Comparison of ENCODE assay signal across 23 cellular contexts in genomic region chr6:26514984-26515383, GRCh38. TPM values are rescaled to one million over a fixed set of nuclear protein-coding genes. Genes with fewer than 3 reads are reported as not detected.
DNase-seq lines count a peak whose midpoint lies in the region; ATAC-seq, FAIRE-seq and TF ChIP-seq lines count a peak whose summit lies in the region.
"Had no signal": no experiment of that assay in that cellular context is flagged by ENCODE, and none has a peak within 500 bp of the region (broad histone marks: within the 10 kb centered on the region; RNA-seq: fewer than 3 reads in every experiment).

No MANE protein-coding gene starts in this region.

- 0 out of 2 replicates have a peak, but pooled peaks cover 2% of the 10 kb centered on the region for H3K23me2 ChIP-seq in H1 (ENCODE audit: low read depth, low read length)

- H3K23ac ChIP-seq in H1 (ENCODE audit: insufficient read length) (no peak overlapping the region), neuronal stem cell (ENCODE audit: low read depth, low read length, poor library complexity) (no peak overlapping the region)

- no peak overlapping the region for H2AK5ac ChIP-seq in H1 (ENCODE audit: low read depth, low read length)
- H2AK5ac ChIP-seq in neuronal stem cell (ENCODE audit: low read depth, low read length), result no peak overlapping the region

- TF ChIP-seq RAD21 in H1 (IDR thresholded peaks at IDR 0.05 in 1 of 2, conservative IDR thresholded peaks at IDR 0.05 in 1 of 2; ENCODE audit: low read depth in 2 of 2, low read length in 2 of 2), result no peak

- H3K79me2 ChIP-seq in GM23338 (replicated peaks; ENCODE audit: insufficient read depth) (no peaks in the 10 kb centered on the region), H1 (ENCODE audit: control insufficient read depth in 1 of 2, insufficient read depth in 2 of 2, low read length in 2 of 2) (no peaks in the 10 kb centered on the region)

- H3K9me3 ChIP-seq in H1 (ENCODE audit: insufficient read depth in 2 of 2, low read depth in 1 of 2, low read length in 1 of 2) (no peaks in the 10 kb centered on the region), neuronal stem cell (replicated peaks in 1 of 2; ENCODE audit: control insufficient read depth in 2 of 2, insufficient read depth in 1 of 2, low read depth in 1 of 2, low read length in 2 of 2) (no peaks in the 10 kb centered on the region), Peyer's patch (no peaks in the 10 kb centered on the region)
- H3K9me3 ChIP-seq: HAP-1, MG63, SK-N-SH had no signal

- H3K9ac ChIP-seq in H1 (replicated peaks in 1 of 4; ENCODE audit: extremely low read depth in 1 of 4, low read depth in 3 of 4, low read length in 3 of 4) (no peak overlapping the region), neuronal stem cell (ENCODE audit: low read depth, low read length, poor library complexity) (no peak overlapping the region)
- H3K9ac ChIP-seq: KMS-11, SK-N-SH had no signal

- H4K5ac ChIP-seq in H1 (ENCODE audit: insufficient read length, low read depth, low read length), result no peak overlapping the region

- 0 out of 2 replicates have a peak, but pooled peaks cover 2% of the 10 kb centered on the region for H3F3A ChIP-seq in GM23338 (replicated peaks; ENCODE audit: low read depth)

- H3K79me1 ChIP-seq in H1 (ENCODE audit: low read depth, low read length) (no peaks in the 10 kb centered on the region), neuronal stem cell (ENCODE audit: low read depth, low read length) (no peaks in the 10 kb centered on the region)

- H3K18ac ChIP-seq in H1 (ENCODE audit: extremely low read depth, low read length) (no peak overlapping the region), neuronal stem cell (ENCODE audit: low read length) (no peak overlapping the region)

- no peak overlapping the region; the same call in 2 of the 3 replicates for H3K4me3 Mint-ChIP-seq in GM23338

- H3K36me3 Mint-ChIP-seq in GM23338 (ENCODE audit: low read depth), result no peaks in the 10 kb centered on the region

- H4K91ac ChIP-seq in H1 (replicated peaks; ENCODE audit: insufficient read length, low read length) (no peak overlapping the region), neuronal stem cell (ENCODE audit: low read depth, low read length, poor library complexity) (no peak overlapping the region)

- no peak for DNase-seq in GM23338 (ENCODE audit: low spot score)
- peak; percentile 12 for DNase-seq in M059J (ENCODE audit: low read depth)
- no peak for DNase-seq in H1 (ENCODE audit: low read depth in 1 of 2, low spot score in 2 of 2)
- DNase-seq in neuronal stem cell (ENCODE audit: low spot score), result no peak
- no peak for DNase-seq in sciatic nerve (ENCODE audit: low spot score)
- DNase-seq in Peyer's patch, result no peak
- no peak for DNase-seq in head of caudate nucleus
- DNase-seq: AML-193; DMS79; MG63; NCI-H1048; NCI-H2081; NCI-H2171 treated with DMSO at 0.1 percent for 48 hours; NCI-H446; NCI-H69; NK-92 treated with Interleukin-12 subunit alpha and Interleukin-12 subunit beta, amount 100 ng/mL, for 24 hours; SHP77; SK-N-SH had no signal

- POLR2A ChIA-PET in H1 (lab: Charles Lee; ENCODE audit: partially characterized antibody), result interaction anchor here (1.3 kb wide), 1 partner anchor 183 kb away, joined by 3 read pairs; no protein-coding TSS in a partner anchor

- CTCF ChIA-PET in H1 (lab: Charles Lee; ENCODE audit: partially characterized antibody), result interaction anchor here (0.7 kb wide), 1 partner anchor 30 kb away, joined by 3 read pairs; no protein-coding TSS in a partner anchor

- no peaks in the 10 kb centered on the region for H3K9me3 Mint-ChIP-seq in GM23338

- intact Hi-C loops in sciatic nerve (cut with DNase I), result no loop called here
- intact Hi-C loops in head of caudate nucleus (cut with DNase I), result no loop called here

- H2BK15ac ChIP-seq in H1 (ENCODE audit: low read length) (no peak overlapping the region), neuronal stem cell (ENCODE audit: low read length) (no peak overlapping the region)

- H3K14ac ChIP-seq in H1 (ENCODE audit: insufficient read length) (no peak overlapping the region), neuronal stem cell (ENCODE audit: low read length) (no peak overlapping the region)

- H3K56ac ChIP-seq in H1 (replicated peaks; ENCODE audit: insufficient read length, low read depth, low read length), result no peak overlapping the region

- H4K20me1 ChIP-seq in GM23338 (replicated peaks; ENCODE audit: insufficient read depth), result no peaks in the 10 kb centered on the region
- H4K20me1 ChIP-seq in H1 (replicated peaks in 1 of 2; ENCODE audit: control insufficient read depth in 1 of 2, insufficient read depth in 2 of 2, low read length in 2 of 2), result no peaks in the 10 kb centered on the region

- H3K4me3 ChIP-seq in GM23338, result no peak overlapping the region
- H3K4me3 ChIP-seq in H1 (ENCODE audit: extremely low read depth in 1 of 4, insufficient read depth in 2 of 4, low read depth in 3 of 4, low read length in 4 of 4), result no peak overlapping the region
- H3K4me3 ChIP-seq in neuronal stem cell (ENCODE audit: low read length in 2 of 2), result no peak overlapping the region
- no peak overlapping the region for H3K4me3 ChIP-seq in Peyer's patch
- H3K4me3 ChIP-seq: HAP-1, MG63 had no signal

- H3K27me3 Mint-ChIP-seq in GM23338 (ENCODE audit: insufficient read depth, low read depth, poor library complexity), result no peaks in the 10 kb centered on the region

- no peak for FAIRE-seq in H1 (lab: Jason Lieb, UNC)

- H4K8ac ChIP-seq in H1 (ENCODE audit: extremely low read depth, insufficient read depth, low read length) (no peak overlapping the region), neuronal stem cell (ENCODE audit: low read depth, low read length) (no peak overlapping the region)

- no peak for TF ChIP-seq EP300 in H1 (IDR thresholded peaks at IDR 0.05; ENCODE audit: borderline replicate concordance in 1 of 2, low read depth in 2 of 2, low read length in 2 of 2)

- H2BK20ac ChIP-seq in H1 (ENCODE audit: low read length), result no peak overlapping the region

- H2BK5ac ChIP-seq in H1 (ENCODE audit: low read depth, low read length) (no peak overlapping the region), neuronal stem cell (ENCODE audit: low read length) (no peak overlapping the region)

- ATAC-seq in GM23338, result no peak
- ATAC-seq in sciatic nerve, result no peak
- ATAC-seq in GM21390 (IDR thresholded peaks at IDR 0.05; ENCODE audit: unreplicated experiment), result no peak

- no peaks in the 10 kb centered on the region for H3K9me2 ChIP-seq in GM23338 (ENCODE audit: insufficient read depth)
- H3K9me2 ChIP-seq: SK-N-SH had no signal

- H2BK120ac ChIP-seq in H1 (replicated peaks; ENCODE audit: low read depth, low read length), result no peak overlapping the region
- no peak overlapping the region for H2BK120ac ChIP-seq in neuronal stem cell (ENCODE audit: low read depth, low read length)

- H2AFZ ChIP-seq in GM23338, result peak overlapping the region; percentile 84
- H2AFZ ChIP-seq in H1 (ENCODE audit: low read length), result no peak overlapping the region
- H2AFZ ChIP-seq in neuronal stem cell (ENCODE audit: low read length), result peak overlapping the region; percentile 48

- TF ChIP-seq POLR2A in H1 (IDR thresholded peaks at IDR 0.05; ENCODE audit: control extremely low read depth in 1 of 2, low read depth in 2 of 2, low read length in 2 of 2), result no peak
- no peak for TF ChIP-seq POLR2A in Peyer's patch (IDR thresholded peaks at IDR 0.05)

- no peaks in the 10 kb centered on the region for H3K27me3 ChIP-seq in GM23338 (ENCODE audit: insufficient read depth)
- no peaks in the 10 kb centered on the region for H3K27me3 ChIP-seq in H1 (replicated peaks in 1 of 4; ENCODE audit: control insufficient read depth in 3 of 4, extremely low read depth in 1 of 4, insufficient read depth in 3 of 4, low read length in 3 of 4)
- H3K27me3 ChIP-seq in neuronal stem cell (ENCODE audit: control insufficient read depth in 3 of 3, insufficient read depth in 3 of 3, low read depth in 1 of 3, low read length in 3 of 3), result peaks cover 0 to 4% (median 0%) of the 10 kb centered on the region in 3 experiments
- H3K27me3 ChIP-seq in Peyer's patch, result no peaks in the 10 kb centered on the region
- H3K27me3 ChIP-seq: MG63 had no signal

- no peaks in the 10 kb centered on the region for H3K36me3 ChIP-seq in GM23338 (ENCODE audit: insufficient read depth)
- no peaks in the 10 kb centered on the region for H3K36me3 ChIP-seq in H1 (ENCODE audit: control insufficient read depth in 2 of 4, insufficient read depth in 4 of 4, low read length in 3 of 4)
- no peaks in the 10 kb centered on the region for H3K36me3 ChIP-seq in neuronal stem cell (replicated peaks in 1 of 2; ENCODE audit: control insufficient read depth in 2 of 2, insufficient read depth in 2 of 2, low read length in 2 of 2)
- H3K36me3 ChIP-seq in Peyer's patch, result no peaks in the 10 kb centered on the region
- H3K36me3 ChIP-seq: HAP-1, MG63 had no signal

- 86% methylated on average over 2 of the region's 2 CpGs; no CpG with 5 or more reads in 1 of the 2 experiments for WGBS in H1 (ENCODE audit: extremely low coverage in 1 of 2, insufficient coverage in 1 of 2, insufficient read length in 1 of 2, insufficient replicate concordance in 2 of 2, low coverage in 1 of 2, low lambda C conversion rate in 2 of 2, missing lambda C conversion rate in 1 of 2), 2 experiments
- WGBS in neuronal stem cell (ENCODE audit: extremely low coverage in 2 of 2, insufficient read length in 2 of 2, insufficient replicate concordance in 1 of 2), 2 donors, result no CpG with 5 or more reads among the region's 2 CpGs

- H3K4me2 ChIP-seq in GM23338 (no peak overlapping the region), H1 (ENCODE audit: insufficient read depth in 1 of 2, low read depth in 2 of 2, low read length in 2 of 2) (no peak overlapping the region), neuronal stem cell (ENCODE audit: insufficient read depth, low read length, poor library complexity, severe bottlenecking) (no peak overlapping the region)
- H3K4me2 ChIP-seq: KMS-11, SK-N-SH had no signal

- H3K27ac ChIP-seq in GM23338 (ENCODE audit: low read depth) (no peak overlapping the region), H1 (ENCODE audit: low read depth, low read length) (no peak overlapping the region), neuronal stem cell (replicated peaks; ENCODE audit: low read length) (no peak overlapping the region), Peyer's patch (no peak overlapping the region)
- H3K27ac ChIP-seq: C4-2B, KMS-11 had no signal

- H2BK12ac ChIP-seq in H1 (ENCODE audit: low read depth, low read length) (no peak overlapping the region), neuronal stem cell (ENCODE audit: low read length) (no peak overlapping the region)

- TF ChIP-seq CTCF in GM23338 (conservative IDR thresholded peaks at IDR 0.05; ENCODE audit: low read depth in 2 of 2) (no peak), H1 (IDR thresholded peaks at IDR 0.05; ENCODE audit: control extremely low read depth in 1 of 3, insufficient read depth in 1 of 3, low read depth in 1 of 3, low read length in 3 of 3) (no peak), Peyer's patch (IDR thresholded peaks at IDR 0.05) (no peak)

- H3K4ac ChIP-seq in H1 (replicated peaks; ENCODE audit: insufficient read length, low read depth, low read length) (no peak overlapping the region), neuronal stem cell (ENCODE audit: low read length) (no peak overlapping the region)

- H3K4me1 Mint-ChIP-seq in GM23338, result peaks cover 3% of the 10 kb centered on the region

- H3K27ac Mint-ChIP-seq in GM23338, result no peak overlapping the region

- H3K4me1 ChIP-seq in GM23338 (ENCODE audit: insufficient read depth) (peaks cover 4% of the 10 kb centered on the region; the same call in 1 of the 2 replicates), H1 (replicated peaks in 1 of 4; ENCODE audit: control insufficient read depth in 3 of 4, insufficient read depth in 4 of 4, low read length in 3 of 4) (peaks cover 0 to under 1% (median 0%) of the 10 kb centered on the region in 4 experiments; a peak in 1 of 7 replicates), neuronal stem cell (ENCODE audit: control insufficient read depth in 2 of 2, insufficient read depth in 1 of 2, low read depth in 1 of 2, low read length in 2 of 2) (no peaks in the 10 kb centered on the region), Peyer's patch (no peaks in the 10 kb centered on the region)

RNA-seq across cellular contexts. Expression of gene BTN1A1, which starts 14.9 kb away (rescaled TPM):
- total RNA-seq in GM23338 (2014; rRNA removed; shearing (Covaris generic)), result 0.38 and 0.50 TPM in 2 replicates
- polyA plus RNA-seq in GM23338 (2016; fragmentation: Nextera tagmentation; extraction: Ambion mirVana), result 0.09 and 0.13 TPM in 2 replicates
- 0.10 TPM in 1 of 2 replicates, not detected in the other for total RNA-seq in M059J (2014; rRNA removed; shearing (Covaris generic))
- total RNA-seq in H1 (2021; fragmentation: NEBNext Ultra II Directional; extraction: Animal tissue kit (Norgen Biotek cat#: 25700)), result 0.28 and 0.55 TPM in 2 replicates
- 0.22 and 0.35 TPM in 2 replicates for polyA plus RNA-seq in H1 (2011; rRNA removed)
- polyA plus RNA-seq in H1 (2011; cell fraction: cytosol; rRNA removed), result 0.30 TPM
- polyA plus RNA-seq in H1 (2011; cell fraction: nucleus; rRNA removed), result 0.21 TPM
- polyA plus RNA-seq in H1 (2012, experiment 1 of 2), result 0.23 to 0.55 TPM (median 0.37 TPM) in 4 replicates
- 0.26 TPM for polyA plus RNA-seq in H1 (2012, experiment 2 of 2)
- 0.51 TPM for polyA plus RNA-seq in H1 (2013, experiment 1 of 2)
- 0.63 TPM for polyA plus RNA-seq in H1 (2013, experiment 2 of 2)
- polyA minus RNA-seq in H1 (2011; rRNA and poly(A)+ RNA removed), result 0.10 and 0.32 TPM in 2 replicates
- not detected for polyA minus RNA-seq in H1 (2011; cell fraction: cytosol; rRNA and poly(A)+ RNA removed)
- 0.30 TPM for polyA minus RNA-seq in H1 (2011; cell fraction: nucleus; rRNA and poly(A)+ RNA removed)
- polyA plus RNA-seq in neuronal stem cell (2013, experiment 1 of 2), result 0.04 TPM
- polyA plus RNA-seq in neuronal stem cell (2013, experiment 2 of 2), result 0.04 TPM
- not detected for total RNA-seq in sciatic nerve
- total RNA-seq in Peyer's patch, result not detected
- total RNA-seq: RPMI7951 had no signal
- polyA plus RNA-seq: SK-N-SH had no signal

RNA-seq across cellular contexts. Expression of gene HMGN4, which starts 23.2 kb away (rescaled TPM):
- total RNA-seq in GM23338 (2014; rRNA removed; shearing (Covaris generic)), result 76.5 and 91.4 TPM in 2 replicates
- polyA plus RNA-seq in GM23338 (2016; fragmentation: Nextera tagmentation; extraction: Ambion mirVana) (26.2 and 35.3 TPM in 2 replicates), H1 (2011; rRNA removed) (18.3 and 23.4 TPM in 2 replicates)
- total RNA-seq in M059J (2014; rRNA removed; shearing (Covaris generic)), result 144 and 161 TPM in 2 replicates
- total RNA-seq in H1 (2021; fragmentation: NEBNext Ultra II Directional; extraction: Animal tissue kit (Norgen Biotek cat#: 25700)), result 61.9 and 66.4 TPM in 2 replicates
- 36.0 TPM for polyA plus RNA-seq in H1 (2011; cell fraction: cytosol; rRNA removed)
- 10.5 TPM for polyA plus RNA-seq in H1 (2011; cell fraction: nucleus; rRNA removed)
- 47.5 to 70.6 TPM (median 56.2 TPM) in 4 replicates for polyA plus RNA-seq in H1 (2012, experiment 1 of 2)
- 12.3 TPM for polyA plus RNA-seq in H1 (2012, experiment 2 of 2)
- polyA plus RNA-seq in H1 (2013, experiment 1 of 2), result 31.2 TPM
- 33.0 TPM for polyA plus RNA-seq in H1 (2013, experiment 2 of 2)
- polyA minus RNA-seq in H1 (2011; rRNA and poly(A)+ RNA removed), result 26.4 and 39.0 TPM in 2 replicates
- polyA minus RNA-seq in H1 (2011; cell fraction: cytosol; rRNA and poly(A)+ RNA removed), result 23.9 TPM
- 10.3 TPM for polyA minus RNA-seq in H1 (2011; cell fraction: nucleus; rRNA and poly(A)+ RNA removed)
- 47.8 TPM for polyA plus RNA-seq in neuronal stem cell (2013, experiment 1 of 2)
- polyA plus RNA-seq in neuronal stem cell (2013, experiment 2 of 2), result 44.3 TPM
- total RNA-seq in sciatic nerve (40.3 TPM), Peyer's patch (10 to 100 TPM; 46.1 to 74.3 (median 57.6) TPM)

RNA-seq across cellular contexts. Expression of gene BTN2A1, which starts 57.2 kb away (rescaled TPM):
- total RNA-seq in GM23338 (2014; rRNA removed; shearing (Covaris generic)), result 6.5 and 7.0 TPM in 2 replicates
- polyA plus RNA-seq in GM23338 (2016; fragmentation: Nextera tagmentation; extraction: Ambion mirVana) (6.3 and 7.0 TPM in 2 replicates), H1 (2011; rRNA removed) (8.7 and 8.9 TPM in 2 replicates)
- total RNA-seq in M059J (2014; rRNA removed; shearing (Covaris generic)), result 23.2 and 35.0 TPM in 2 replicates
- total RNA-seq in H1 (2021; fragmentation: NEBNext Ultra II Directional; extraction: Animal tissue kit (Norgen Biotek cat#: 25700)), result 10.6 and 11.0 TPM in 2 replicates
- polyA plus RNA-seq in H1 (2011; cell fraction: cytosol; rRNA removed), result 11.6 TPM
- 16.1 TPM for polyA plus RNA-seq in H1 (2011; cell fraction: nucleus; rRNA removed)
- polyA plus RNA-seq in H1 (2012, experiment 1 of 2), result 11.0 to 13.9 TPM (median 11.8 TPM) in 4 replicates
- 3.7 TPM for polyA plus RNA-seq in H1 (2012, experiment 2 of 2)
- polyA plus RNA-seq in H1 (2013, experiment 1 of 2), result 9.1 TPM
- polyA plus RNA-seq in H1 (2013, experiment 2 of 2), result 9.8 TPM
- polyA minus RNA-seq in H1 (2011; rRNA and poly(A)+ RNA removed), result 12.9 and 13.4 TPM in 2 replicates
- 4.9 TPM for polyA minus RNA-seq in H1 (2011; cell fraction: cytosol; rRNA and poly(A)+ RNA removed)
- polyA minus RNA-seq in H1 (2011; cell fraction: nucleus; rRNA and poly(A)+ RNA removed), result 12.0 TPM
- 11.4 TPM for polyA plus RNA-seq in neuronal stem cell (2013, experiment 1 of 2)
- polyA plus RNA-seq in neuronal stem cell (2013, experiment 2 of 2), result 11.5 TPM
- total RNA-seq in sciatic nerve (29.1 TPM), Peyer's patch (10 to 100 TPM; 19.6 to 38.0 (median 33.4) TPM)
